20 cellular contexts compared by ENCODE assay signal in the genomic region with DNA sequence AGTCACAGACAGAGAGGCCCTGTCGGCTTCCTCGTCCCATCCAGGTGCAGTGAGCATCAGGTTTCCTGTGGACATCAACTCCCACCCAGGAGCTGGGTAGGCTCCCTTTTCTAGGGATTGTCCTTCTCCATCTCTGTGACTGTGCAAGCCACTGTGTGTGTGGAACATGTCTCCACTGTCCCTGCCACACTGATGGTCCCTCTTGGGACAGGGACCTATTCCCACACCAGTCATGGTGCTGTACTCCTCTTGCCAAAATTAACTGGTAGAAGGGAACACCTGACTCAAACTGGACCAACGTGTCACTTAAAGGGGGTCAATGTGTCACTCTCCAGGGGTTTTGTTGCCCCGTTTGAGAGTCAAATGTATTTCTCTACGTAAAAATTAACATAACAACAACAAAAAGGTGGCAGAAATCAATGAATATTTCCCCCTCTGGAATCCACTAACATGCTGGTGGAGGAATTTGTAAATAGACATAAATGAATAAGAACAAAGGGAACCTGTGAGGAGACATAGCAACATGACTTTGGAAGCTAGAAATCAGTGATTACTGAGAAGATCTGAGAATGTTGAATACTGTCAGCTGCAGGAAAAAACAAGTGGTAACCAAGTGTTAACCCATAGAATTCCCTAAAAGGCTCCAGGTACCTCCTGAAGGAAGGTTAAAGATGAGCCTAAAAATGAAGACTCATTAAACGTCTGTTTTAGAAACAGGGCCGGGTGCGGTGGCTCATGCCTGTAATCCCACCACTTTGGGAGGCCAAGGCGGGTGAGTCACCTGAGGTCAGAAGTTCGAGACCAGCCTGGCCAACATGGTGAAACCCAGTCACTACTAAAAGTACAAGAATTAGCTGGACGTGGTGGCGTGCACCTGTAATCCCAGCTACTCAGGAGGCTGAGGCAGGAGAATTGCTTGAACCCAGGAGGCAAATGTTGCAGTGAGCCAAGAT. TPM values are rescaled to one million over a fixed set of nuclear protein-coding genes. Genes with fewer than 3 reads are reported as not detected.
DNase-seq lines count a peak whose midpoint lies in the region; ATAC-seq and TF ChIP-seq lines count a peak whose summit lies in the region.
"Had no signal": no experiment of that assay in that cellular context is flagged by ENCODE, and none has a peak within 500 bp of the region (broad histone marks: within the 10 kb centered on the region; RNA-seq: fewer than 3 reads in every experiment).

No MANE protein-coding gene starts in this region.

- ATAC-seq in RWPE2 (ENCODE audit: low read depth) (no peak), aorta (ENCODE audit: low FRiP score) (no peak)
- ATAC-seq: activated CD8-positive, alpha-beta T cell treated with anti-CD3 and anti-CD28 coated beads for 36 hours; left lobe of liver had no signal

- H3K9me3 ChIP-seq in HUES48 (ENCODE audit: control insufficient read depth, insufficient read depth, low read length) (no peaks in the 10 kb centered on the region), RWPE2 (ENCODE audit: severe bottlenecking) (no peaks in the 10 kb centered on the region), iPS DF 6.9 (ENCODE audit: control insufficient read depth, insufficient read depth, low read length) (no peaks in the 10 kb centered on the region), vagina (no peaks in the 10 kb centered on the region), aorta (ENCODE audit: control insufficient read depth, low read length) (no peaks in the 10 kb centered on the region)
- H3K9me3 ChIP-seq: BE2C, tibial artery had no signal

- intact Hi-C loops in vagina (cut with DNase I), result no loop called here
- intact Hi-C loops in aorta (cut with DNase I), result no loop called here

- WGBS in iPS DF 6.9 (ENCODE audit: insufficient coverage, insufficient read length), result no CpG with 5 or more reads among the region's 12 CpGs
- 85 to 87% methylated on average over 12 of the region's 12 CpGs for WGBS in aorta, 2 donors

- H3K4me3 ChIP-seq in HUES48 (ENCODE audit: low read depth, low read length) (peak overlapping the region; percentile 28; the same call in 1 of the 2 replicates), RWPE2 (ENCODE audit: severe bottlenecking) (no peak overlapping the region), iPS DF 6.9 (ENCODE audit: low read length) (no peak overlapping the region), vagina (no peak overlapping the region), aorta (ENCODE audit: low read length in 2 of 2) (no peak overlapping the region)
- H3K4me3 ChIP-seq: SK-N-MC, tibial artery had no signal

- TF ChIP-seq POLR2A in vagina (IDR thresholded peaks at IDR 0.05), result no peak

- TF ChIP-seq CTCF in RWPE2 (IDR thresholded peaks at IDR 0.05; ENCODE audit: poor library complexity, severe bottlenecking) (no peak), vagina (IDR thresholded peaks at IDR 0.05) (no peak)

- H3K36me3 ChIP-seq in HUES48 (ENCODE audit: control insufficient read depth, insufficient read depth, low read length) (no peaks in the 10 kb centered on the region), RWPE2 (ENCODE audit: low read depth) (no peaks in the 10 kb centered on the region), iPS DF 6.9 (ENCODE audit: control insufficient read depth, insufficient read depth, low read length) (no peaks in the 10 kb centered on the region), vagina (no peaks in the 10 kb centered on the region), aorta (ENCODE audit: control insufficient read depth in 1 of 2, insufficient read depth in 2 of 2, low read length in 1 of 2) (no peaks in the 10 kb centered on the region)
- H3K36me3 ChIP-seq: BE2C, tibial artery had no signal

- H3K9ac ChIP-seq in HUES48 (ENCODE audit: low read depth, low read length), result peak overlapping the region; percentile 30; the same call in 1 of the 2 replicates

- peak overlapping the region; percentile 84 for H3K27ac ChIP-seq in HUES48 (ENCODE audit: low read depth, low read length)
- H3K27ac ChIP-seq in RWPE2 (ENCODE audit: poor library complexity, severe bottlenecking), result peak overlapping the region; percentile 34
- H3K27ac ChIP-seq in iPS DF 6.9 (ENCODE audit: low read length), result no peak overlapping the region
- peak overlapping the region; percentile 28 for H3K27ac ChIP-seq in vagina
- H3K27ac ChIP-seq in aorta (ENCODE audit: low read depth in 1 of 2, low read length in 2 of 2), result no peak overlapping the region
- H3K27ac ChIP-seq: SK-N-MC, tibial artery had no signal

- H3K27me3 ChIP-seq in HUES48 (ENCODE audit: control insufficient read depth, insufficient read depth, low read length) (no peaks in the 10 kb centered on the region), RWPE2 (ENCODE audit: insufficient read depth, poor library complexity, severe bottlenecking) (no peaks in the 10 kb centered on the region), iPS DF 6.9 (ENCODE audit: control insufficient read depth, insufficient read depth, low read length) (no peaks in the 10 kb centered on the region), vagina (no peaks in the 10 kb centered on the region), aorta (ENCODE audit: control insufficient read depth in 1 of 2, insufficient read depth in 2 of 2, low read length in 1 of 2) (no peaks in the 10 kb centered on the region)
- H3K27me3 ChIP-seq: BE2C, tibial artery had no signal

- DNase-seq in RWPE2 (ENCODE audit: low spot score) (no peak), iPS DF 6.9 (ENCODE audit: low read depth, low spot score) (peak; percentile 41), vagina (ENCODE audit: extremely low spot score in 2 of 2) (no peak), NCI-H510A (lab: John Stamatoyannopoulos, UW) (no peak), aorta (no peak), kidney tubule cell (ENCODE audit: low spot score) (no peak)
- DNase-seq: activated CD4-positive, CD25-positive, alpha-beta regulatory T cell; activated CD8-positive, alpha-beta T cell treated with anti-CD3 and anti-CD28 coated beads for 36 hours; activated naive CD4-positive, alpha-beta T cell treated with anti-CD3 and anti-CD28 coated beads for 36 hours; activated T-cell treated with anti-CD3 and anti-CD28 coated beads, Interleukin-2, amount 50 U/mL, for 24 hours; BE2C; DMS79; midbrain; nephron progenitor cell; stimulated activated naive CD4-positive, alpha-beta T cell; tibial artery had no signal

- H3K4me1 ChIP-seq in HUES48 (ENCODE audit: control insufficient read depth, insufficient read depth, low read length) (peaks cover 26% of the 10 kb centered on the region), RWPE2 (ENCODE audit: insufficient read depth, poor library complexity, severe bottlenecking) (peaks cover 11% of the 10 kb centered on the region), iPS DF 6.9 (ENCODE audit: control insufficient read depth, insufficient read depth, low read length) (peaks cover 13% of the 10 kb centered on the region; the same call in 1 of the 2 replicates), vagina (no peaks in the 10 kb centered on the region), aorta (ENCODE audit: control insufficient read depth in 1 of 2, insufficient read depth in 2 of 2, low read length in 2 of 2) (no peaks in the 10 kb centered on the region)
- H3K4me1 ChIP-seq: BE2C, tibial artery had no signal

RNA-seq across cellular contexts. Expression of a gene that starts 40.4 kb away (rescaled TPM):
- total RNA-seq in vagina, result not detected
- not detected for total RNA-seq in aorta
- 1 to 10 TPM in 1 of 2 donors, not detected in 1; 1.5 TPM for polyA plus RNA-seq in aorta
- total RNA-seq: epithelial cell of proximal tubule had no signal

RNA-seq across cellular contexts. Expression of a gene that starts 48.7 kb away (rescaled TPM):
- total RNA-seq in vagina (165 TPM), aorta (10 to 100 TPM; 67.1 to 78.5 TPM)
- polyA plus RNA-seq in aorta, result 100 to 1,000 TPM in 1 of 2 donors, 10 to 100 TPM in 1; 24.9 to 103 TPM

Comparison
In these comparisons a context has a peak if more than half of its experiments do, and no peak if none do; other contexts are left out.
1. H3K27ac ChIP-seq: peak in HUES48 (single experiment), RWPE2 (single experiment) and vagina (single experiment); none in iPS DF 6.9 (single experiment) and aorta (0 of 2).